Comparison of ENCODE assay signal across 1 cellular context in genomic region chr9:92573612-92574011, GRCh38. TPM values are rescaled to one million over a fixed set of nuclear protein-coding genes. Genes with fewer than 3 reads are reported as not detected.
"Had no signal": no experiment of that assay in that cellular context is flagged by ENCODE, and none has a peak within 500 bp of the region (broad histone marks: within the 10 kb centered on the region; RNA-seq: fewer than 3 reads in every experiment).

No MANE protein-coding gene starts in this region.

RNA-seq across cellular contexts. Expression of gene ECM2, which starts 37.8 kb away (rescaled TPM):
- total RNA-seq: G401 had no signal
